Comparison of ENCODE assay signal across 8 cellular contexts in genomic region chr17:18261146-18261515, GRCh38. TPM values are rescaled to one million over a fixed set of nuclear protein-coding genes. Genes with fewer than 3 reads are reported as not detected.
DNase-seq lines count a peak whose midpoint lies in the region; ATAC-seq and TF ChIP-seq lines count a peak whose summit lies in the region.

No MANE protein-coding gene starts in this region.

- peaks cover 0 to 38% (median 3%) of the 10 kb centered on the region in 3 donors for H3K36me3 Mint-ChIP-seq in CD8-positive, alpha-beta memory T cell

- peak overlapping the region; percentile 95 for H3K9ac ChIP-seq in GM23248

- H3F3A ChIP-seq in GM23248 (ENCODE audit: insufficient read depth), result 0 out of 2 replicates have a peak, but pooled peaks cover 6% of the 10 kb centered on the region

- no peaks in the 10 kb centered on the region for H3K9me3 ChIP-seq in CD8-positive, alpha-beta memory T cell (ENCODE audit: low read length)
- H3K9me3 ChIP-seq in GM23248 (ENCODE audit: low read depth), result no peaks in the 10 kb centered on the region
- no peaks in the 10 kb centered on the region for H3K9me3 ChIP-seq in RWPE2 (ENCODE audit: severe bottlenecking)

- H3K27me3 ChIP-seq in CD8-positive, alpha-beta memory T cell (ENCODE audit: insufficient read depth, low read length, poor library complexity, severe bottlenecking), result no peaks in the 10 kb centered on the region
- H3K27me3 ChIP-seq in GM23248 (replicated peaks; ENCODE audit: insufficient read depth) (no peaks in the 10 kb centered on the region), RWPE2 (ENCODE audit: insufficient read depth, poor library complexity, severe bottlenecking) (no peaks in the 10 kb centered on the region)

- peak overlapping the region; percentile 87 for H3K4me2 ChIP-seq in GM23248 (ENCODE audit: unreplicated experiment)

- peak overlapping the region; percentile 94 for H2AFZ ChIP-seq in GM23248

- H3K4me3 ChIP-seq in CD8-positive, alpha-beta memory T cell (ENCODE audit: low read length), result peak overlapping the region; percentile 89
- H3K4me3 ChIP-seq in GM23248 (peak overlapping the region; percentile 96), RWPE2 (ENCODE audit: severe bottlenecking) (peak overlapping the region; percentile 92)

- no peak for TF ChIP-seq CTCF in RWPE2 (IDR thresholded peaks at IDR 0.05; ENCODE audit: poor library complexity, severe bottlenecking)

- DNase-seq in CD8-positive, alpha-beta memory T cell, result peak in 2 of 5 donors; percentile 21 to 61
- DNase-seq in GM23248 (peak; percentile 81), RWPE2 (ENCODE audit: low spot score) (peak; percentile 88), cerebellar cortex (ENCODE audit: low spot score) (peak; percentile 28), kidney glomerular epithelial cell (lab: John Stamatoyannopoulos, UW) (peak; percentile 69), NCI-H1694 (lab: John Stamatoyannopoulos, UW) (no peak)
- DNase-seq in stimulated activated CD8-positive, alpha-beta memory T cell treated with anti-CD3 and anti-CD28 coated beads, Interleukin-12 subunit alpha, Interleukin-12 subunit beta, amount 100 ng/mL, for 4 hours (ENCODE audit: low read depth), result peak; percentile 22

- H3K27ac Mint-ChIP-seq in CD8-positive, alpha-beta memory T cell, result peak overlapping the region; percentile 78 to 93 (median 86)

- ATAC-seq in RWPE2 (ENCODE audit: low read depth), result peak; percentile 44
- no peak for ATAC-seq in HG02973 (IDR thresholded peaks at IDR 0.05; ENCODE audit: unreplicated experiment)

- H3K9me3 Mint-ChIP-seq in CD8-positive, alpha-beta memory T cell, result no peaks in the 10 kb centered on the region

- H3K27me3 Mint-ChIP-seq in CD8-positive, alpha-beta memory T cell, result no peaks in the 10 kb centered on the region

- H3K27ac ChIP-seq in CD8-positive, alpha-beta memory T cell (ENCODE audit: low read depth, low read length), result peak overlapping the region; percentile 86
- H3K27ac ChIP-seq in GM23248 (peak overlapping the region; percentile 90), RWPE2 (ENCODE audit: poor library complexity, severe bottlenecking) (peak overlapping the region; percentile 94)

- H3K4me3 Mint-ChIP-seq in CD8-positive, alpha-beta memory T cell, result peak overlapping the region; percentile 80 to 97 (median 84)

- H3K79me2 ChIP-seq in GM23248 (ENCODE audit: insufficient read depth), result peaks cover 33% of the 10 kb centered on the region

- peaks cover 45% of the 10 kb centered on the region for H3K4me1 ChIP-seq in CD8-positive, alpha-beta memory T cell (ENCODE audit: insufficient read depth, low read length)
- H3K4me1 ChIP-seq in GM23248 (ENCODE audit: insufficient read depth) (peaks cover 26% of the 10 kb centered on the region), RWPE2 (ENCODE audit: insufficient read depth, poor library complexity, severe bottlenecking) (peaks cover 17% of the 10 kb centered on the region)

- H4K20me1 ChIP-seq in GM23248 (ENCODE audit: insufficient read depth), result no peaks in the 10 kb centered on the region

- no peaks in the 10 kb centered on the region for H3K9me2 ChIP-seq in GM23248 (ENCODE audit: insufficient read depth)

- in situ Hi-C loops in GM23248 (cut with MboI), result no loop called here

- peaks cover 13% of the 10 kb centered on the region for H3K36me3 ChIP-seq in CD8-positive, alpha-beta memory T cell (ENCODE audit: insufficient read depth, low read length)
- H3K36me3 ChIP-seq in GM23248 (ENCODE audit: low read depth), result peaks cover 5% of the 10 kb centered on the region; the same call in 1 of the 2 replicates
- H3K36me3 ChIP-seq in RWPE2 (ENCODE audit: low read depth), result peaks cover 30% of the 10 kb centered on the region

- POLR2A ChIA-PET in CD8-positive, alpha-beta memory T cell (lab: Charles Lee), result interaction anchor here (1.1 to 1.6 kb wide), 3 partner anchors 61 to 102 kb away, joined by 3 to 6 read pairs (median 4); partner anchors contain the start of gene SHMT1

- CTCF ChIA-PET in CD8-positive, alpha-beta memory T cell (lab: Charles Lee), result interaction anchor here (1.0 kb wide), 1 partner anchor 20 kb away, joined by 3 read pairs; no protein-coding TSS in a partner anchor

- 4% methylated on average over 16 of the region's 16 CpGs for WGBS in GM23248 (ENCODE audit: low coverage in 1 of 2, low lambda C conversion rate in 2 of 2, missing lambda C conversion rate in 2 of 2), 2 experiments

- peaks cover 32 to 58% (median 33%) of the 10 kb centered on the region in 3 donors for H3K4me1 Mint-ChIP-seq in CD8-positive, alpha-beta memory T cell

RNA-seq across cellular contexts. Expression of gene MIEF2, which starts 0.7 kb away (rescaled TPM):
- 1 to 10 TPM; 5.5 to 5.6 TPM for total RNA-seq in CD8-positive, alpha-beta memory T cell
- polyA plus RNA-seq in CD8-positive, alpha-beta memory T cell, result 14.1 TPM
- total RNA-seq in GM23248 (2014; rRNA removed; shearing (Covaris generic)), result 13.8 and 26.4 TPM in 2 replicates
- 8.8 and 10.0 TPM in 2 replicates for polyA plus RNA-seq in GM23248 (2016; fragmentation: Nextera tagmentation; extraction: Ambion mirVana)

RNA-seq across cellular contexts. Expression of gene FLII, which starts 2.6 kb away (rescaled TPM):
- total RNA-seq in CD8-positive, alpha-beta memory T cell, result 100 to 1,000 TPM; 278 to 299 TPM
- 216 TPM for polyA plus RNA-seq in CD8-positive, alpha-beta memory T cell
- total RNA-seq in GM23248 (2014; rRNA removed; shearing (Covaris generic)), result 250 and 306 TPM in 2 replicates
- polyA plus RNA-seq in GM23248 (2016; fragmentation: Nextera tagmentation; extraction: Ambion mirVana), result 187 TPM in 2 replicates

RNA-seq across cellular contexts. Expression of gene LLGL1, which starts 35.7 kb away (rescaled TPM):
- 10 to 100 TPM; 24.3 to 26.3 TPM for total RNA-seq in CD8-positive, alpha-beta memory T cell
- 1.5 TPM for polyA plus RNA-seq in CD8-positive, alpha-beta memory T cell
- total RNA-seq in GM23248 (2014; rRNA removed; shearing (Covaris generic)), result 37.3 and 40.3 TPM in 2 replicates
- polyA plus RNA-seq in GM23248 (2016; fragmentation: Nextera tagmentation; extraction: Ambion mirVana), result 3.4 and 3.5 TPM in 2 replicates

RNA-seq across cellular contexts. Expression of gene TOP3A, which starts 53.7 kb away (rescaled TPM):
- 10 to 100 TPM; 69.7 to 72.8 TPM for total RNA-seq in CD8-positive, alpha-beta memory T cell
- 21.7 TPM for polyA plus RNA-seq in CD8-positive, alpha-beta memory T cell
- total RNA-seq in GM23248 (2014; rRNA removed; shearing (Covaris generic)), result 23.5 and 47.1 TPM in 2 replicates
- 12.2 and 14.1 TPM in 2 replicates for polyA plus RNA-seq in GM23248 (2016; fragmentation: Nextera tagmentation; extraction: Ambion mirVana)

RNA-seq across cellular contexts. Expression of gene SMCR8, which starts 54.0 kb away (rescaled TPM):
- total RNA-seq in CD8-positive, alpha-beta memory T cell, result 10 to 100 TPM; 26.7 to 26.9 TPM
- 4.9 TPM for polyA plus RNA-seq in CD8-positive, alpha-beta memory T cell
- 10.5 and 15.0 TPM in 2 replicates for total RNA-seq in GM23248 (2014; rRNA removed; shearing (Covaris generic))
- 2.2 and 2.5 TPM in 2 replicates for polyA plus RNA-seq in GM23248 (2016; fragmentation: Nextera tagmentation; extraction: Ambion mirVana)
